In the genomic region with DNA sequence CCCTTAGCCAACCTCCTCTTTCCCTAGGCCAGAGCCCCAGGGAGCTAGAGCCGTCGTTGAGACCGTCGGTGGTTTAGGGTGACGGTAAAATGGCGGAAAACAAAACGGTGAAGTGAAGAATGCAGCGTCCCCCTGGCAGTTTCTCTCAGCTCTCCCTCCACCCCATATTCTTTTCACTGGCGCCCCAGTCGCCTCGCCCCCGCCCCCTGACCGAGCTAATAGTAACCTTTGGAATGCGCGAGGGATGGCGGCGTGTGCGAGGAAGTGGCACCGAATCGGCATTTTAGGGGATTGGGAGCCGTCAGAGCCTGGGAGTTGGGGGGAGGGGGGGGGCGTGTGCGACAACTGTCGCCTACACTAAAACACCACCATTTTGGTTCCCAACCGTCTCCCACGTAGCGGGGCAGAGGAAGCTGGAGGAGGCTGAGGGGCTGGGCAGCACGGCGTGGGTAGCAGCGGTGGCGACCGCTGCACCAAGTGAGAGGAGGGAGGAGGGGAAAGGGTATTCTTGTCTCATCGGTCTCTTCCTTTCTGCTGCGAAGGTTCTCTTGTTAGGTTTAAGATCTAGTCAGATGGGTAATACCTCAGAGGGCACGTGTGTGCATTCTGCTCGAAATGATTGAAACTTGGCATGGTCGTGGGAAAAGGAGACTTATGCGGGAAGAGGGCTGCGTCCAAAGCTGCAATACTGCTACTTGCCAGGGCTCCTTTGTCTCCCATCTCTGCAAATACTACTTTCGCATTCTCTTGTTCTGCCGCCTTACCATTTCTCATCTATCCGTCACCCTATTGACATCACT, we compare ENCODE assay signal across 8 cellular contexts. TPM values are rescaled to one million over a fixed set of nuclear protein-coding genes. Genes with fewer than 3 reads are reported as not detected.
DNase-seq lines count a peak whose midpoint lies in the region; ATAC-seq and TF ChIP-seq lines count a peak whose summit lies in the region.

No MANE protein-coding gene starts in this region.

- H3K27me3 ChIP-seq in HAP-1 (ENCODE audit: low read depth) (no peaks in the 10 kb centered on the region), ascending aorta (no peaks in the 10 kb centered on the region), iPS-20b (ENCODE audit: insufficient read depth, low read length) (no peaks in the 10 kb centered on the region), gastrocnemius medialis (no peaks in the 10 kb centered on the region)

- intact Hi-C loops in ascending aorta (cut with DNase I): no loop called here
- intact Hi-C loops in gastrocnemius medialis (cut with DNase I; ENCODE audit: low total_unique reads): no loop called here

- no peaks in the 10 kb centered on the region for H3K9me3 ChIP-seq in HAP-1
- no peaks in the 10 kb centered on the region for H3K9me3 ChIP-seq in ascending aorta
- H3K9me3 ChIP-seq in iPS-20b (ENCODE audit: insufficient read depth, low read depth, low read length): no peaks in the 10 kb centered on the region
- no peaks in the 10 kb centered on the region for H3K9me3 ChIP-seq in gastrocnemius medialis

- in situ Hi-C loops in HAP-1 (cut with MboI; ENCODE audit: low sequenced_read_pairs) (no loop called here), gastrocnemius medialis (cut with MboI; ENCODE audit: low sequenced_read_pairs in 4 of 4) (no loop called here)

- TF ChIP-seq CTCF in ascending aorta (IDR thresholded peaks at IDR 0.05) (no peak), gastrocnemius medialis (IDR thresholded peaks at IDR 0.05 in 4 of 5, conservative IDR thresholded peaks at IDR 0.05 in 1 of 5) (no peak)

- TF ChIP-seq POLR2A in gastrocnemius medialis (IDR thresholded peaks at IDR 0.05): no peak

- ATAC-seq in gastrocnemius medialis (no peak), GM21737 (IDR thresholded peaks at IDR 0.05; ENCODE audit: unreplicated experiment) (no peak)

- H3K36me3 ChIP-seq in HAP-1 (replicated peaks) (peaks cover 6% of the 10 kb centered on the region), ascending aorta (no peaks in the 10 kb centered on the region), iPS-20b (ENCODE audit: insufficient read depth, low read depth, low read length) (peaks cover 16% of the 10 kb centered on the region; the same call in 1 of the 2 replicates), gastrocnemius medialis (no peaks in the 10 kb centered on the region)

- H3K4me1 ChIP-seq in HAP-1: peaks cover 20% of the 10 kb centered on the region
- peaks cover 0 to 4% of the 10 kb centered on the region in 2 donors for H3K4me1 ChIP-seq in ascending aorta
- no peaks in the 10 kb centered on the region for H3K4me1 ChIP-seq in iPS-20b (ENCODE audit: insufficient read depth, low read length)
- H3K4me1 ChIP-seq in gastrocnemius medialis: peaks cover 0 to 5% of the 10 kb centered on the region in 2 donors

- peak overlapping the region; percentile 77 for H3K4me3 ChIP-seq in HAP-1
- H3K4me3 ChIP-seq in ascending aorta: peak overlapping the region; percentile 50 to 72
- peak overlapping the region; percentile 97 for H3K4me3 ChIP-seq in iPS-20b (ENCODE audit: low read length)
- H3K4me3 ChIP-seq in gastrocnemius medialis: peak overlapping the region; percentile 48 to 61 (median 56)

- H3K27ac ChIP-seq in ascending aorta: peak overlapping the region; percentile 8 to 41
- peak overlapping the region; percentile 61 for H3K27ac ChIP-seq in iPS-20b (ENCODE audit: low read length)
- H3K27ac ChIP-seq in gastrocnemius medialis: no peak overlapping the region

- DNase-seq in NCI-H1436 (lab: John Stamatoyannopoulos, UW): peak; percentile 17
- no peak for DNase-seq in NCI-H1436 treated with DMSO at 0.1 percent for 48 hours (lab: John Stamatoyannopoulos, UW)
- DNase-seq in HAP-1 (ENCODE audit: low spot score in 2 of 2): peak; percentile 41 to 58
- DNase-seq in NCI-H2171 (lab: John Stamatoyannopoulos, UW): peak; percentile 28
- no peak for DNase-seq in ascending aorta (ENCODE audit: low spot score in 2 of 2)
- no peak for DNase-seq in gastrocnemius medialis

- H3K9ac ChIP-seq in iPS-20b (ENCODE audit: low read depth, low read length): peak overlapping the region; percentile 97

RNA-seq across cellular contexts. Expression of gene ZNF711, which starts 0.8 kb away (rescaled TPM):
- total RNA-seq in ascending aorta (1.2 TPM), gastrocnemius medialis (under 1 TPM in 3 of 4 donors, not detected in 1; 0.27 to 0.64 (median 0.29) TPM)

RNA-seq across cellular contexts. Expression of gene SATL1, which starts 1.0 kb away (rescaled TPM):
- not detected for total RNA-seq in ascending aorta
- total RNA-seq in gastrocnemius medialis: not detected

Comparison
In these comparisons a context has a peak if more than half of its experiments do, and no peak if none do; other contexts are left out.
1. DNase-seq: peak in NCI-H1436 (single experiment), HAP-1 (2 of 2) and NCI-H2171 (single experiment); none in NCI-H1436 treated with DMSO at 0.1 percent for 48 hours (single experiment), ascending aorta (0 of 2) and gastrocnemius medialis (0 of 2).
2. H3K27ac ChIP-seq: peak in ascending aorta (2 of 2) and iPS-20b (single experiment); none in gastrocnemius medialis (0 of 4).
3. Peak in every context shown above with its lines, with median percentiles within 50 percentile points of each other: H3K4me3 ChIP-seq.